18 cellular contexts compared by ENCODE assay signal in genomic region chr21:33698088-33698487, GRCh38. TPM values are rescaled to one million over a fixed set of nuclear protein-coding genes. Genes with fewer than 3 reads are reported as not detected.
DNase-seq lines count a peak whose midpoint lies in the region; ATAC-seq and TF ChIP-seq lines count a peak whose summit lies in the region.
"Had no signal": no experiment of that assay in that cellular context is flagged by ENCODE, and none has a peak within 500 bp of the region (broad histone marks: within the 10 kb centered on the region; RNA-seq: fewer than 3 reads in every experiment).

No MANE protein-coding gene starts in this region.

- H3K36me3 ChIP-seq in endocrine pancreas (ENCODE audit: control insufficient read depth, insufficient read depth, low read length): no peaks in the 10 kb centered on the region
- H3K36me3 ChIP-seq in heart left ventricle: no peaks in the 10 kb centered on the region
- H3K36me3 ChIP-seq in trophoblast cell (ENCODE audit: control insufficient read depth in 1 of 2, insufficient read depth in 2 of 2, low read length in 2 of 2): peaks cover 0 to 3% of the 10 kb centered on the region in 2 experiments
- no peaks in the 10 kb centered on the region for H3K36me3 ChIP-seq in MM.1S (replicated peaks; ENCODE audit: insufficient read depth, low read length)
- H3K36me3 ChIP-seq: BE2C had no signal

- 37 to 51% (median 44%) methylated on average over 2 of the region's 2 CpGs for WGBS in heart left ventricle, 4 donors
- WGBS in right cardiac atrium: 46% methylated on average over 2 of the region's 2 CpGs
- WGBS in trophoblast cell (ENCODE audit: extremely low coverage, insufficient coverage, insufficient read length): no CpG with 5 or more reads among the region's 2 CpGs

- H3K9ac ChIP-seq in endocrine pancreas (ENCODE audit: control insufficient read depth, insufficient read depth, low read length): peak overlapping the region; percentile 51
- no peak overlapping the region for H3K9ac ChIP-seq in trophoblast cell (ENCODE audit: low read length)
- no peak overlapping the region for H3K9ac ChIP-seq in MM.1S (ENCODE audit: low read length)

- H2BK5ac ChIP-seq in trophoblast cell (ENCODE audit: low read depth, low read length, poor library complexity): no peak overlapping the region

- H2BK12ac ChIP-seq in trophoblast cell (ENCODE audit: low read length): no peak overlapping the region

- H3K79me2 ChIP-seq in trophoblast cell (ENCODE audit: control insufficient read depth, insufficient read depth, low read length, poor library complexity) (peaks cover 8% of the 10 kb centered on the region), MM.1S (ENCODE audit: low read length) (peaks cover 54% of the 10 kb centered on the region)

- H3K9me2 ChIP-seq in MM.1S (replicated peaks; ENCODE audit: insufficient read depth, low read length): no peaks in the 10 kb centered on the region

- peak overlapping the region; percentile 19 for H3K4ac ChIP-seq in trophoblast cell (ENCODE audit: low read depth, low read length)

- no peaks in the 10 kb centered on the region for H3K79me1 ChIP-seq in trophoblast cell (ENCODE audit: low read length)

- no peak overlapping the region for H3K18ac ChIP-seq in trophoblast cell (ENCODE audit: low read length)

- H3K9me3 ChIP-seq in endocrine pancreas (ENCODE audit: control insufficient read depth, low read length): no peaks in the 10 kb centered on the region
- H3K9me3 ChIP-seq in heart left ventricle: no peaks in the 10 kb centered on the region
- H3K9me3 ChIP-seq in right cardiac atrium (ENCODE audit: control insufficient read depth, low read length): no peaks in the 10 kb centered on the region
- H3K9me3 ChIP-seq in trophoblast cell (ENCODE audit: insufficient read depth, low read depth, low read length): no peaks in the 10 kb centered on the region
- no peaks in the 10 kb centered on the region for H3K9me3 ChIP-seq in MM.1S (replicated peaks; ENCODE audit: insufficient read depth, low read length)
- H3K9me3 ChIP-seq: A549, BE2C had no signal

- TF ChIP-seq POLR2A in heart left ventricle (IDR thresholded peaks at IDR 0.05): no peak

- DNase-seq in heart left ventricle (no peak), right cardiac atrium (peak in 1 of 3 donors; percentile 43), trophoblast cell (no peak), MM.1S (no peak)
- DNase-seq: BE2C; CD4-positive, alpha-beta memory T cell; DMS153; DMS79 treated with DMSO at 0.1 percent for 48 hours; EL; GOT3; H9 had no signal

- intact Hi-C loops in heart left ventricle (cut with DNase I): loop anchor here in 2 of 10 donors (5.0 to 10.0 kb wide), 2 partner anchors 53 to 56 kb away; partner anchors contain the start of genes CRYZL1 (in 2 of the 2) and ITSN1 (in 2 of the 2)
- intact Hi-C loops in right cardiac atrium (cut with DNase I): no loop called here

- H3K14ac ChIP-seq in trophoblast cell (ENCODE audit: low read length): no peak overlapping the region

- H2BK120ac ChIP-seq in trophoblast cell (ENCODE audit: insufficient read depth, low read length, poor library complexity): no peak overlapping the region

- H3K4me2 ChIP-seq in trophoblast cell (ENCODE audit: low read length): no peak overlapping the region
- H3K4me2 ChIP-seq in MM.1S (ENCODE audit: low read depth, low read length): no peak overlapping the region
- H3K4me2 ChIP-seq: A549 had no signal

- H2AFZ ChIP-seq in trophoblast cell (ENCODE audit: insufficient read depth, low read length, poor library complexity) (no peak overlapping the region), MM.1S (ENCODE audit: low read length) (no peak overlapping the region)

- no peak overlapping the region for H4K91ac ChIP-seq in trophoblast cell (ENCODE audit: low read depth, low read length)

- H4K8ac ChIP-seq in trophoblast cell (ENCODE audit: low read depth, low read length): no peak overlapping the region

- no peak overlapping the region for H2AK5ac ChIP-seq in trophoblast cell (ENCODE audit: low read length)

- H3K27ac ChIP-seq in heart left ventricle (peak overlapping the region in 4 of 12 donors; percentile 9 to 44 (median 22)), right cardiac atrium (ENCODE audit: low read length) (peak overlapping the region; percentile 37), trophoblast cell (ENCODE audit: low read depth, low read length) (no peak overlapping the region), MM.1S (ENCODE audit: low read length) (no peak overlapping the region)
- H3K27ac ChIP-seq: A549, C4-2B, HL-60 had no signal

- no peak overlapping the region for H3K23ac ChIP-seq in trophoblast cell (ENCODE audit: low read length)

- no peaks in the 10 kb centered on the region for H3F3A ChIP-seq in MM.1S (ENCODE audit: insufficient read depth, low read length)

- peak; percentile 49 to 83 (median 64) for ATAC-seq in heart left ventricle
- peak; percentile 74 to 88 for ATAC-seq in right cardiac atrium
- no peak for ATAC-seq in HG02610 (IDR thresholded peaks at IDR 0.05; ENCODE audit: unreplicated experiment)
- no peak for ATAC-seq in HG03280 (IDR thresholded peaks at IDR 0.05; ENCODE audit: unreplicated experiment)
- ATAC-seq in GM18519 (IDR thresholded peaks at IDR 0.05; ENCODE audit: low FRiP score, unreplicated experiment): no peak
- ATAC-seq: A549 had no signal

- no peaks in the 10 kb centered on the region for H4K20me1 ChIP-seq in MM.1S (ENCODE audit: insufficient read depth, low read length)

- H3K27me3 ChIP-seq in endocrine pancreas (ENCODE audit: control insufficient read depth, insufficient read depth, low read length): no peaks in the 10 kb centered on the region
- no peaks in the 10 kb centered on the region for H3K27me3 ChIP-seq in heart left ventricle
- no peaks in the 10 kb centered on the region for H3K27me3 ChIP-seq in right cardiac atrium (ENCODE audit: control insufficient read depth, insufficient read depth)
- H3K27me3 ChIP-seq in trophoblast cell (ENCODE audit: insufficient read depth, low read length): no peaks in the 10 kb centered on the region
- H3K27me3 ChIP-seq in MM.1S (replicated peaks; ENCODE audit: insufficient read depth, low read length): no peaks in the 10 kb centered on the region
- H3K27me3 ChIP-seq: BE2C had no signal

- H3K4me1 ChIP-seq in endocrine pancreas (ENCODE audit: control insufficient read depth, insufficient read depth, low read length) (peaks cover 13% of the 10 kb centered on the region), heart left ventricle (peaks cover 0 to 44% (median 25%) of the 10 kb centered on the region in 12 donors), right cardiac atrium (ENCODE audit: control insufficient read depth, insufficient read depth, low read length) (peaks cover 7% of the 10 kb centered on the region), trophoblast cell (ENCODE audit: control insufficient read depth in 1 of 2, insufficient read depth in 2 of 2, low read length in 2 of 2) (peaks cover 0 to 2% of the 10 kb centered on the region in 2 experiments), MM.1S (ENCODE audit: low read length) (no peaks in the 10 kb centered on the region)
- H3K4me1 ChIP-seq: A549 had no signal

- TF ChIP-seq CTCF in heart left ventricle (IDR thresholded peaks at IDR 0.05): no peak
- TF ChIP-seq CTCF in MM.1S (IDR thresholded peaks at IDR 0.05; ENCODE audit: low read length): no peak

- H4K12ac ChIP-seq in trophoblast cell (ENCODE audit: low read depth, low read length): no peak overlapping the region

- H3K4me3 ChIP-seq in endocrine pancreas (ENCODE audit: control insufficient read depth, insufficient read depth, low read length) (no peak overlapping the region), heart left ventricle (no peak overlapping the region), right cardiac atrium (ENCODE audit: low read length) (no peak overlapping the region), trophoblast cell (ENCODE audit: low read depth, low read length) (no peak overlapping the region), MM.1S (ENCODE audit: low read length) (no peak overlapping the region)
- H3K4me3 ChIP-seq: A549 had no signal

RNA-seq across cellular contexts. Expression of gene ITSN1, which starts 55.8 kb away (rescaled TPM):
- total RNA-seq in heart left ventricle: 10 to 100 TPM; 22.8 to 51.5 (median 42.3) TPM
- 10 to 100 TPM; 17.2 to 25.9 TPM for polyA plus RNA-seq in heart left ventricle
- total RNA-seq in right cardiac atrium: 10 to 100 TPM; 63.4 to 83.6 (median 70.6) TPM
- 32.8 TPM for polyA plus RNA-seq in right cardiac atrium
- polyA plus RNA-seq in trophoblast cell (2013): 121 and 122 TPM in 2 replicates

RNA-seq across cellular contexts. Expression of gene CRYZL1, which starts 56.5 kb away (rescaled TPM):
- total RNA-seq in heart left ventricle (10 to 100 TPM; 15.2 to 33.8 (median 25.3) TPM), right cardiac atrium (10 to 100 TPM; 25.0 to 37.5 (median 32.3) TPM)
- polyA plus RNA-seq in heart left ventricle (10 to 100 TPM; 17.0 to 17.7 TPM), right cardiac atrium (26.7 TPM)
- polyA plus RNA-seq in trophoblast cell (2013): 20.4 and 21.1 TPM in 2 replicates

Comparison
In these comparisons a context has a peak if more than half of its experiments do, and no peak if none do; other contexts are left out.
1. ATAC-seq: peak in heart left ventricle (4 of 4) and right cardiac atrium (2 of 2); none in HG02610 (single experiment), HG03280 (single experiment) and GM18519 (single experiment).